In the genomic region with DNA sequence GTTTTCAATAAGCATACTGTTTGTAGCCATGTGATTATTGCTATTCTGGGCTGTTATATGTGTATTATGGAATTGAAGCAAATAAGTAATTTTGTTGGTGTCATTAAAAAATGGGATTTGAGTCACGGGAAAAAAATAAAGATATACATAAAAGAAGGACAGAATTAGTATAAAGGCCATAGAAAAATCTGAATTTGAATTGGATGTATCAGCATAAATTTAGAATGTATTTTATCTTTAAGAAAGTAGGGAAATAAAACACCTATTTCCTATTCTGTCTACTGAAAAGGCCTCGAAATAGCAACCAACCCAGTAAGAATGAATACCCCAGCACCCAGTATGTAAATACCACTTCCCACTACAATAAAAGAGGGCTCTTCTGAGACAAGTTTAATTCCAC, we compare ENCODE assay signal across 18 cellular contexts.
"Had no signal": no experiment of that assay in that cellular context is flagged by ENCODE, and none has a peak within 500 bp of the region (broad histone marks: within the 10 kb centered on the region; RNA-seq: fewer than 3 reads in every experiment).

No MANE protein-coding gene starts in this region.

- DNase-seq: activated CD4-positive, alpha-beta memory T cell treated with anti-CD3 and anti-CD28 coated beads for 36 hours; activated CD4-positive, alpha-beta T cell treated with anti-CD3 and anti-CD28 coated beads for 48 hours; activated effector memory CD4-positive, alpha-beta T cell treated with anti-CD3 and anti-CD28 coated beads, Interleukin-2, amount 50 U/mL, for 16 hours; activated naive CD4-positive, alpha-beta T cell treated with anti-CD3 and anti-CD28 coated beads, Interleukin-2, amount 10 ng/mL, durations not matched to agents 7 days and 5 days; anterior cingulate cortex; effector memory CD4-positive, alpha-beta T cell; foreskin melanocyte; hypothalamus; occipital lobe; right lobe of liver; stimulated activated CD4-positive, alpha-beta T cell treated with anti-CD3 and anti-CD28 coated beads, Interleukin-1b, Interleukin-23, amount 100 ng/mL, for 48 hours; stimulated activated naive CD8-positive, alpha-beta T cell treated with anti-CD3 and anti-CD28 coated beads, Interleukin-15, amount 100 ng/mL, for 72 hours; T-helper 9 cell; tibial artery had no signal

- H3K4me3 Mint-ChIP-seq: activated CD4-positive, alpha-beta memory T cell treated with anti-CD3 and anti-CD28 coated beads for 36 hours; activated naive CD4-positive, alpha-beta T cell treated with anti-CD3 and anti-CD28 coated beads, Interleukin-2, amount 10 ng/mL, durations not matched to agents 7 days and 5 days; brain; dendritic cell treated with granulocyte-macrophage colony-stimulating factor and Interleukin-4, amounts not matched to agents 40 ng/mL and 50 ng/mL, for 4 days; memory B cell; neural crest cell; stimulated activated naive CD8-positive, alpha-beta T cell treated with anti-CD3 and anti-CD28 coated beads, Interleukin-15, amount 100 ng/mL, for 72 hours had no signal

- ATAC-seq: right lobe of liver; stimulated activated naive CD8-positive, alpha-beta T cell treated with anti-CD3 and anti-CD28 coated beads, Interleukin-15, amount 100 ng/mL, for 72 hours had no signal

- H3K27ac Mint-ChIP-seq: activated CD4-positive, alpha-beta memory T cell treated with anti-CD3 and anti-CD28 coated beads for 36 hours; activated naive CD4-positive, alpha-beta T cell treated with anti-CD3 and anti-CD28 coated beads, Interleukin-2, amount 10 ng/mL, durations not matched to agents 7 days and 5 days; dendritic cell treated with granulocyte-macrophage colony-stimulating factor and Interleukin-4, amounts not matched to agents 40 ng/mL and 50 ng/mL, for 4 days; stimulated activated naive CD8-positive, alpha-beta T cell treated with anti-CD3 and anti-CD28 coated beads, Interleukin-15, amount 100 ng/mL, for 72 hours had no signal

- H3K4me1 Mint-ChIP-seq: stimulated activated naive CD8-positive, alpha-beta T cell treated with anti-CD3 and anti-CD28 coated beads, Interleukin-15, amount 100 ng/mL, for 72 hours had no signal

- H3K27me3 Mint-ChIP-seq: activated CD4-positive, alpha-beta memory T cell treated with anti-CD3 and anti-CD28 coated beads for 36 hours; activated naive CD4-positive, alpha-beta T cell treated with anti-CD3 and anti-CD28 coated beads, Interleukin-2, amount 10 ng/mL, durations not matched to agents 7 days and 5 days; brain; dendritic cell treated with granulocyte-macrophage colony-stimulating factor and Interleukin-4, amounts not matched to agents 40 ng/mL and 50 ng/mL, for 4 days; memory B cell; stimulated activated naive CD8-positive, alpha-beta T cell treated with anti-CD3 and anti-CD28 coated beads, Interleukin-15, amount 100 ng/mL, for 72 hours had no signal

- H3K9me3 Mint-ChIP-seq: activated CD4-positive, alpha-beta memory T cell treated with anti-CD3 and anti-CD28 coated beads for 36 hours; activated naive CD4-positive, alpha-beta T cell treated with anti-CD3 and anti-CD28 coated beads, Interleukin-2, amount 10 ng/mL, durations not matched to agents 7 days and 5 days; dendritic cell treated with granulocyte-macrophage colony-stimulating factor and Interleukin-4, amounts not matched to agents 40 ng/mL and 50 ng/mL, for 4 days; memory B cell; neural crest cell; stimulated activated naive CD8-positive, alpha-beta T cell treated with anti-CD3 and anti-CD28 coated beads, Interleukin-15, amount 100 ng/mL, for 72 hours had no signal
